Comparison of ENCODE assay signal across 2 cellular contexts in the genomic region with DNA sequence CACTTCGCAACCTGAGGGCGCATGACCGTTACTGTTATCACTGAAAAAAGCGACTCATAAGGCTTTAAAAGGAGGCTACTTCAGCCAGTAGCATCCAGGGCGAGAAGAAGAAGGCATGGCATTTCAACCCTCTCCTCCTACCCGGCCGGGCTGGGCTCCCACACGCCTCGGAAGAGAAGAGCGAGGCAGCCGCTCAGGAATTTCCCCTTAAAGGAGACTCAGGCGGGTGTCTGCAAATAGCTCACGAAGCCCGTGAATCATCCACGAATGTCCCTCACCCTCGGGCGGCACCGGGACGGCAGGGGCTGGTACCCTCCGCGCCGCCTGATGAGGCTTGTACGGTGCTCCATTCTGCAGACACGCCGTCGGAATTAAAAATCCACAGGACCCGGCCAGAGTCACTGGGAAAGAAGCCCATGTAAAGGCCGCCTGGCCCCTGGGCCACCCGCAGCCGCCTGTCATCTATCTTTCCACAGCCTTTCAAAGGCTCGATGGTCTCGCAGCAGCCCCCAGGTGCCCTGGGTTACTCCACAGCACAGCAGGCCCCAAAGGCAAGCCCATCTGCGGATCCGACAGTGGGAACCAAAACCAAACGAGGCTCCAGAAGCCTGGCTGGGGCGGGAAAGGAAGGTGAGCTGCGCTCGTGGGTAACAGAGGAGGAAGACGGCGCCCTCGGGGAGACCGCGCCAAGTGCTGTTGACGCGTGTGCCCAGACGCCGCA.
TF ChIP-seq lines count a peak whose summit lies in the region.

No MANE protein-coding gene starts in this region.

TF ChIP-seq in IMR-90, 13 proteins besides CTCF, POLR2A, EP300 and RAD21:
- TF ChIP-seq BHLHE40 (IDR thresholded peaks at IDR 0.05; ENCODE audit: low read depth, low read length) (no peak), CHD1 (IDR thresholded peaks at IDR 0.05; ENCODE audit: low read depth, low read length) (no peak), FOS (IDR thresholded peaks at IDR 0.05; ENCODE audit: low read depth, low read length) (no peak), CEBPB (IDR thresholded peaks at IDR 0.05; ENCODE audit: low read depth, low read length) (no peak)

TF ChIP-seq in SK-N-SH, 30 proteins besides CTCF, POLR2A, EP300 and RAD21:
- TF ChIP-seq SMC3 (IDR thresholded peaks at IDR 0.05; ENCODE audit: low read depth, low read length) (no peak), JUND (IDR thresholded peaks at IDR 0.05) (no peak), EZH2phosphoT487 (IDR thresholded peaks at IDR 0.05; ENCODE audit: borderline replicate concordance, low read depth) (no peak), POLR2AphosphoS5 (IDR thresholded peaks at IDR 0.05; ENCODE audit: low read depth, low read length) (no peak), NRF1 (IDR thresholded peaks at IDR 0.05; ENCODE audit: low read depth, low read length) (no peak), FOXM1 (IDR thresholded peaks at IDR 0.05; ENCODE audit: low read depth) (no peak), ELF1 (IDR thresholded peaks at IDR 0.05) (no peak), TEAD4 (IDR thresholded peaks at IDR 0.05; ENCODE audit: borderline replicate concordance, insufficient read depth) (no peak), FOXJ3 (CRISPR knock-in tag; IDR thresholded peaks at IDR 0.05) (no peak), TAF1 (IDR thresholded peaks at IDR 0.05; ENCODE audit: borderline replicate concordance, low read depth, low read length) (no peak), GATA2 (CRISPR knock-in tag; IDR thresholded peaks at IDR 0.05) (no peak), FOSL2 (IDR thresholded peaks at IDR 0.05; ENCODE audit: borderline replicate concordance, low read depth) (no peak)
- TF ChIP-seq, protein P1, sequence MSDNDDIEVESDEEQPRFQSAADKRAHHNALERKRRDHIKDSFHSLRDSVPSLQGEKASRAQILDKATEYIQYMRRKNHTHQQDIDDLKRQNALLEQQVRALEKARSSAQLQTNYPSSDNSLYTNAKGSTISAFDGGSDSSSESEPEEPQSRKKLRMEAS (IDR thresholded peaks at IDR 0.05; ENCODE audit: low read depth): no peak
- TF ChIP-seq, protein P2, sequence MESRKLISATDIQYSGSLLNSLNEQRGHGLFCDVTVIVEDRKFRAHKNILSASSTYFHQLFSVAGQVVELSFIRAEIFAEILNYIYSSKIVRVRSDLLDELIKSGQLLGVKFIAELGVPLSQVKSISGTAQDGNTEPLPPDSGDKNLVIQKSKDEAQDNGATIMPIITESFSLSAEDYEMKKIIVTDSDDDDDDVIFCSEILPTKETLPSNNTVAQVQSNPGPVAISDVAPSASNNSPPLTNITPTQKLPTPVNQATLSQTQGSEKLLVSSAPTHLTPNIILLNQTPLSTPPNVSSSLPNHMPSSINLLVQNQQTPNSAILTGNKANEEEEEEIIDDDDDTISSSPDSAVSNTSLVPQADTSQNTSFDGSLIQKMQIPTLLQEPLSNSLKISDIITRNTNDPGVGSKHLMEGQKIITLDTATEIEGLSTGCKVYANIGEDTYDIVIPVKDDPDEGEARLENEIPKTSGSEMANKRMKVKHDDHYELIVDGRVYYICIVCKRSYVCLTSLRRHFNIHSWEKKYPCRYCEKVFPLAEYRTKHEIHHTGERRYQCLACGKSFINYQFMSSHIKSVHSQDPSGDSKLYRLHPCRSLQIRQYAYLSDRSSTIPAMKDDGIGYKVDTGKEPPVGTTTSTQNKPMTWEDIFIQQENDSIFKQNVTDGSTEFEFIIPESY (IDR thresholded peaks at IDR 0.05; ENCODE audit: borderline replicate concordance, low read depth): no peak
- TF ChIP-seq, protein P3, sequence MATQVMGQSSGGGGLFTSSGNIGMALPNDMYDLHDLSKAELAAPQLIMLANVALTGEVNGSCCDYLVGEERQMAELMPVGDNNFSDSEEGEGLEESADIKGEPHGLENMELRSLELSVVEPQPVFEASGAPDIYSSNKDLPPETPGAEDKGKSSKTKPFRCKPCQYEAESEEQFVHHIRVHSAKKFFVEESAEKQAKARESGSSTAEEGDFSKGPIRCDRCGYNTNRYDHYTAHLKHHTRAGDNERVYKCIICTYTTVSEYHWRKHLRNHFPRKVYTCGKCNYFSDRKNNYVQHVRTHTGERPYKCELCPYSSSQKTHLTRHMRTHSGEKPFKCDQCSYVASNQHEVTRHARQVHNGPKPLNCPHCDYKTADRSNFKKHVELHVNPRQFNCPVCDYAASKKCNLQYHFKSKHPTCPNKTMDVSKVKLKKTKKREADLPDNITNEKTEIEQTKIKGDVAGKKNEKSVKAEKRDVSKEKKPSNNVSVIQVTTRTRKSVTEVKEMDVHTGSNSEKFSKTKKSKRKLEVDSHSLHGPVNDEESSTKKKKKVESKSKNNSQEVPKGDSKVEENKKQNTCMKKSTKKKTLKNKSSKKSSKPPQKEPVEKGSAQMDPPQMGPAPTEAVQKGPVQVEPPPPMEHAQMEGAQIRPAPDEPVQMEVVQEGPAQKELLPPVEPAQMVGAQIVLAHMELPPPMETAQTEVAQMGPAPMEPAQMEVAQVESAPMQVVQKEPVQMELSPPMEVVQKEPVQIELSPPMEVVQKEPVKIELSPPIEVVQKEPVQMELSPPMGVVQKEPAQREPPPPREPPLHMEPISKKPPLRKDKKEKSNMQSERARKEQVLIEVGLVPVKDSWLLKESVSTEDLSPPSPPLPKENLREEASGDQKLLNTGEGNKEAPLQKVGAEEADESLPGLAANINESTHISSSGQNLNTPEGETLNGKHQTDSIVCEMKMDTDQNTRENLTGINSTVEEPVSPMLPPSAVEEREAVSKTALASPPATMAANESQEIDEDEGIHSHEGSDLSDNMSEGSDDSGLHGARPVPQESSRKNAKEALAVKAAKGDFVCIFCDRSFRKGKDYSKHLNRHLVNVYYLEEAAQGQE (IDR thresholded peaks at IDR 0.05; ENCODE audit: low read depth, low read length): no peak
- TF ChIP-seq, protein P4, sequence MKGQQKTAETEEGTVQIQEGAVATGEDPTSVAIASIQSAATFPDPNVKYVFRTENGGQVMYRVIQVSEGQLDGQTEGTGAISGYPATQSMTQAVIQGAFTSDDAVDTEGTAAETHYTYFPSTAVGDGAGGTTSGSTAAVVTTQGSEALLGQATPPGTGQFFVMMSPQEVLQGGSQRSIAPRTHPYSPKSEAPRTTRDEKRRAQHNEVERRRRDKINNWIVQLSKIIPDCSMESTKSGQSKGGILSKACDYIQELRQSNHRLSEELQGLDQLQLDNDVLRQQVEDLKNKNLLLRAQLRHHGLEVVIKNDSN (IDR thresholded peaks at IDR 0.05; ENCODE audit: borderline replicate concordance, low read depth): no peak
